In the genomic region with DNA sequence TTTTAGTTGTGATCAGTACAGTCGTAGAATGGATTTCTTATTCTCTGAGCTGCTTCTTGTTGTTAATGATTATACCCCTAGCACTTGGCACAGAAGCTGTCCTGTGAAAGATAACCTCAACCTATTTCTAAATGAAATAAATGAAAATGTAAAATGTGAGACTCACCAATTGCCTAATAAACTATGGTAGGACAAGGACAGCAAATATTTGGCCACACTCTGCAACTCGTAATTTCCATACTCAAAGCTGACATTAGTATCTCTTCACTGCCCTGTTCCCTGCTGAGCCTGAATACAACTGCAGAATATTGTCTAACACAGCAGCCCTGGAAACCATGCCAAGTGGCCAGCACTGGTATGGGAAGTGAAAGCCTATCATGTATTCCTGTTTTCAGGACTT, we compare ENCODE assay signal across 1 cellular context.
TF ChIP-seq lines count a peak whose summit lies in the region.

No MANE protein-coding gene starts in this region.

TF ChIP-seq in HepG2, 621 proteins besides CTCF, POLR2A, EP300 and RAD21 (continued from another document):
- no peak for TF ChIP-seq E2F5 (CRISPR knock-in tag; conservative IDR thresholded peaks at IDR 0.05)
- TF ChIP-seq JDP2 (CRISPR knock-in tag; IDR thresholded peaks at IDR 0.05; ENCODE audit: borderline replicate concordance) = no peak
- TF ChIP-seq, protein P1, sequence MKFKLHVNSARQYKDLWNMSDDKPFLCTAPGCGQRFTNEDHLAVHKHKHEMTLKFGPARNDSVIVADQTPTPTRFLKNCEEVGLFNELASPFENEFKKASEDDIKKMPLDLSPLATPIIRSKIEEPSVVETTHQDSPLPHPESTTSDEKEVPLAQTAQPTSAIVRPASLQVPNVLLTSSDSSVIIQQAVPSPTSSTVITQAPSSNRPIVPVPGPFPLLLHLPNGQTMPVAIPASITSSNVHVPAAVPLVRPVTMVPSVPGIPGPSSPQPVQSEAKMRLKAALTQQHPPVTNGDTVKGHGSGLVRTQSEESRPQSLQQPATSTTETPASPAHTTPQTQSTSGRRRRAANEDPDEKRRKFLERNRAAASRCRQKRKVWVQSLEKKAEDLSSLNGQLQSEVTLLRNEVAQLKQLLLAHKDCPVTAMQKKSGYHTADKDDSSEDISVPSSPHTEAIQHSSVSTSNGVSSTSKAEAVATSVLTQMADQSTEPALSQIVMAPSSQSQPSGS (CRISPR knock-in tag; IDR thresholded peaks at IDR 0.05) = no peak
- no peak for TF ChIP-seq HNF4G (IDR thresholded peaks at IDR 0.05; ENCODE audit: borderline replicate concordance, low read depth, low read length)
- TF ChIP-seq HNF4G (CRISPR knock-in tag; IDR thresholded peaks at IDR 0.05; ENCODE audit: borderline replicate concordance, low read depth) = no peak
- TF ChIP-seq ZNF326 (CRISPR knock-in tag; IDR thresholded peaks at IDR 0.05; ENCODE audit: borderline replicate concordance) = no peak
- TF ChIP-seq, protein P2, sequence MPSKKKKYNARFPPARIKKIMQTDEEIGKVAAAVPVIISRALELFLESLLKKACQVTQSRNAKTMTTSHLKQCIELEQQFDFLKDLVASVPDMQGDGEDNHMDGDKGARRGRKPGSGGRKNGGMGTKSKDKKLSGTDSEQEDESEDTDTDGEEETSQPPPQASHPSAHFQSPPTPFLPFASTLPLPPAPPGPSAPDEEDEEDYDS (CRISPR knock-in tag; IDR thresholded peaks at IDR 0.05) = no peak
- TF ChIP-seq ZBED4 (CRISPR knock-in tag; IDR thresholded peaks at IDR 0.05; ENCODE audit: borderline replicate concordance) = no peak
- no peak for TF ChIP-seq IKZF4 (CRISPR knock-in tag; IDR thresholded peaks at IDR 0.05; ENCODE audit: borderline replicate concordance, low read depth, not compliant biosample characterization)
- TF ChIP-seq HOXA7 (CRISPR knock-in tag; IDR thresholded peaks at IDR 0.05) = no peak
- no peak for TF ChIP-seq ISX (CRISPR knock-in tag; conservative IDR thresholded peaks at IDR 0.05)
